ENCODE assay signal across 14 cellular contexts in the genomic region with DNA sequence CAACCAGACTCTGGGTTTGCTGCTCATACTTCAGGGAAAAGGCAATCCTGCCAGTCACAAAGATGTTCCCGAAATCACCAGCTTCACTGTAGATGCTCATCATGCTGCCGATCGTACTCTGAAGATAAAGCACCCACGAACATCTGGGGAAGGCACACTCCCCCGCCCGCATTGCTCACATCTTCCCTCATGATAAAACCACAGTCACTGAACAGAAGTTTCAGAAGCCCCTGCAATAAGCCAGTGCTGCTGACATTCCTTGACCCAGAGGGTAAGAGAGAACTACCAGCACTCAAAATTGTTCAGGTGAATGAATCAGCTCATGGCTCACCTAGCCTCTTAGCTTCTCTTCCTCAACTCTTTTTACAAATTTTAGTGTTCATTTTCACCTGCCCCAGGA. TPM values are rescaled to one million over a fixed set of nuclear protein-coding genes. Genes with fewer than 3 reads are reported as not detected.
DNase-seq lines count a peak whose midpoint lies in the region; ATAC-seq and TF ChIP-seq lines count a peak whose summit lies in the region.
"Had no signal": no experiment of that assay in that cellular context is flagged by ENCODE, and none has a peak within 500 bp of the region (broad histone marks: within the 10 kb centered on the region; RNA-seq: fewer than 3 reads in every experiment).

No MANE protein-coding gene starts in this region.

- whole genome bisulfite sequencing in testis, 2 donors, result 76% methylated on average over 6 of the region's 6 CpGs; no CpG with 5 or more reads in 1 of the 2 donors

- peak overlapping the region; percentile 58 for H3K27ac Mint-ChIP-seq in activated T-cell treated with anti-CD3 and anti-CD28 coated beads, Interleukin-2, amount 50 U/mL, for 24 hours
- no peak overlapping the region for H3K27ac Mint-ChIP-seq in mesothelial cell of epicardium
- no peak overlapping the region for H3K27ac Mint-ChIP-seq in CD4-positive, alpha-beta T cell
- H3K27ac Mint-ChIP-seq: WTC11 had no signal

- CTCF ChIA-PET in CD4-positive, alpha-beta T cell (lab: Charles Lee), result interaction anchor here (1.9 kb wide), 1 partner anchor 82 kb away, joined by 5 read pairs; no protein-coding TSS in a partner anchor

- TF ChIP-seq CTCF in GM12865 (IDR thresholded peaks at IDR 0.05; ENCODE audit: insufficient read depth, low read depth, low read length, missing control alignments) (no peak), mesothelial cell of epicardium (IDR thresholded peaks at IDR 0.05; ENCODE audit: unreplicated experiment) (no peak), testis (IDR thresholded peaks at IDR 0.05) (no peak)
- TF ChIP-seq CTCF in CD4-positive, alpha-beta T cell (IDR thresholded peaks at IDR 0.05), result no peak

- H3K27me3 ChIP-seq in CD4-positive, alpha-beta T cell (ENCODE audit: control insufficient read depth, insufficient read depth, low read length), result no peaks in the 10 kb centered on the region
- H3K27me3 ChIP-seq in testis, result no peaks in the 10 kb centered on the region
- H3K27me3 ChIP-seq: tibial artery had no signal

- TF ChIP-seq POLR2A in testis (IDR thresholded peaks at IDR 0.05), result no peak

- intact Hi-C loops in CD4-positive, alpha-beta T cell (cut with DNase I, micrococcal nuclease), result loop anchor here (2.0 to 10.0 kb wide), 3 partner anchors 518 to 600 kb away; no protein-coding TSS in a partner anchor
- intact Hi-C loops in testis (cut with DNase I; ENCODE audit: low total_unique reads), result loop anchor here (5.0 kb wide), 1 partner anchor 80 kb away; no protein-coding TSS in a partner anchor

- DNase-seq in GM12865 (ENCODE audit: low read depth) (peak; percentile 13), mesothelial cell of epicardium (ENCODE audit: low spot score in 2 of 2, unreplicated experiment in 2 of 2) (no peak), islet precursor cell (no peak), testis (no peak)
- no peak for DNase-seq in activated T-cell treated with anti-CD3 and anti-CD28 coated beads, Interleukin-2, amount 50 U/mL, for 24 hours
- no peak for DNase-seq in CD4-positive, alpha-beta T cell
- DNase-seq: kidney glomerular epithelial cell, NCI-H1417 treated with DMSO at 0.1 percent for 48 hours, tibial artery had no signal

- POLR2A ChIA-PET in CD4-positive, alpha-beta T cell (lab: Charles Lee), result no interaction called here

- no peaks in the 10 kb centered on the region for H3K4me1 ChIP-seq in testis
- H3K4me1 ChIP-seq: tibial artery had no signal

- H3K36me3 Mint-ChIP-seq in activated T-cell treated with anti-CD3 and anti-CD28 coated beads, Interleukin-2, amount 50 U/mL, for 24 hours (ENCODE audit: low read depth), result no peaks in the 10 kb centered on the region
- H3K36me3 Mint-ChIP-seq in mesothelial cell of epicardium, result no peaks in the 10 kb centered on the region
- H3K36me3 Mint-ChIP-seq in CD4-positive, alpha-beta T cell (ENCODE audit: low read depth), result no peaks in the 10 kb centered on the region
- H3K36me3 Mint-ChIP-seq: WTC11 had no signal

- no peak overlapping the region for H3K4me3 Mint-ChIP-seq in activated T-cell treated with anti-CD3 and anti-CD28 coated beads, Interleukin-2, amount 50 U/mL, for 24 hours
- H3K4me3 Mint-ChIP-seq in mesothelial cell of epicardium, result no peak overlapping the region
- no peak overlapping the region for H3K4me3 Mint-ChIP-seq in CD4-positive, alpha-beta T cell
- H3K4me3 Mint-ChIP-seq: WTC11 had no signal

- ATAC-seq in GM19397 (IDR thresholded peaks at IDR 0.05; ENCODE audit: unreplicated experiment) (peak; percentile 42), HG03039 (IDR thresholded peaks at IDR 0.05; ENCODE audit: unreplicated experiment) (peak; percentile 30)
- no peak for ATAC-seq in CD4-positive, alpha-beta T cell (ENCODE audit: poor library complexity)
- ATAC-seq: WTC11 had no signal

- H3K27ac ChIP-seq in CD4-positive, alpha-beta T cell (ENCODE audit: low read depth, low read length), result no peak overlapping the region
- H3K27ac ChIP-seq in testis, result no peak overlapping the region
- H3K27ac ChIP-seq: epithelial cell of prostate, HL-60, tibial artery had no signal

- H3K4me3 ChIP-seq in GM12865 (ENCODE audit: low read depth, low read length) (no peak overlapping the region), testis (no peak overlapping the region)
- H3K4me3 ChIP-seq: tibial artery had no signal

- no peaks in the 10 kb centered on the region for H3K9me3 ChIP-seq in CD4-positive, alpha-beta T cell (ENCODE audit: control insufficient read depth, low read length)
- no peaks in the 10 kb centered on the region for H3K9me3 ChIP-seq in testis
- H3K9me3 ChIP-seq: tibial artery had no signal

- no peaks in the 10 kb centered on the region for H3K9me3 Mint-ChIP-seq in activated T-cell treated with anti-CD3 and anti-CD28 coated beads, Interleukin-2, amount 50 U/mL, for 24 hours
- peaks cover 15% of the 10 kb centered on the region for H3K9me3 Mint-ChIP-seq in mesothelial cell of epicardium
- H3K9me3 Mint-ChIP-seq in CD4-positive, alpha-beta T cell, result no peaks in the 10 kb centered on the region
- H3K9me3 Mint-ChIP-seq: WTC11 had no signal

- peaks cover 47% of the 10 kb centered on the region for H3K27me3 Mint-ChIP-seq in activated T-cell treated with anti-CD3 and anti-CD28 coated beads, Interleukin-2, amount 50 U/mL, for 24 hours
- no peaks in the 10 kb centered on the region for H3K27me3 Mint-ChIP-seq in mesothelial cell of epicardium (ENCODE audit: low read depth)
- peaks cover 6% of the 10 kb centered on the region for H3K27me3 Mint-ChIP-seq in CD4-positive, alpha-beta T cell

- H3K4me1 Mint-ChIP-seq in activated T-cell treated with anti-CD3 and anti-CD28 coated beads, Interleukin-2, amount 50 U/mL, for 24 hours (ENCODE audit: low read depth), result peaks cover 22% of the 10 kb centered on the region
- no peaks in the 10 kb centered on the region for H3K4me1 Mint-ChIP-seq in mesothelial cell of epicardium
- H3K4me1 Mint-ChIP-seq in CD4-positive, alpha-beta T cell (ENCODE audit: low read depth), result no peaks in the 10 kb centered on the region
- H3K4me1 Mint-ChIP-seq: WTC11 had no signal

- no peaks in the 10 kb centered on the region for H3K36me3 ChIP-seq in testis (ENCODE audit: low read depth, missing control alignments)

RNA-seq across cellular contexts. Expression of gene SRPX2, which starts 43.1 kb away (rescaled TPM):
- total RNA-seq in mesothelial cell of epicardium, result 13.7 to 16.2 TPM (median 15.1 TPM) in 3 replicates
- total RNA-seq in CD4-positive, alpha-beta T cell, result not detected
- total RNA-seq in testis, result 1 to 10 TPM; 1.4 to 5.0 TPM
- 8.3 TPM for polyA plus RNA-seq in testis (ENCODE audit: insufficient read depth, low read depth, low replicate concordance)

RNA-seq across cellular contexts. Expression of gene SYTL4, which starts 44.8 kb away (rescaled TPM):
- 1.2 TPM in 3 replicates for total RNA-seq in mesothelial cell of epicardium
- total RNA-seq in CD4-positive, alpha-beta T cell, result not detected
- 10 to 100 TPM; 51.4 to 64.7 TPM for total RNA-seq in testis
- 26.3 TPM for polyA plus RNA-seq in testis (ENCODE audit: insufficient read depth, low read depth, low replicate concordance)

RNA-seq across cellular contexts. Expression of gene TSPAN6, which starts 50.5 kb away (rescaled TPM):
- total RNA-seq in mesothelial cell of epicardium (92.8 to 99.0 TPM (median 93.2 TPM) in 3 replicates), testis (100 to 1,000 TPM in 1 of 2 donors, 10 to 100 TPM in 1; 47.3 to 133 TPM)
- 1 to 10 TPM; 1.1 to 1.9 TPM for total RNA-seq in CD4-positive, alpha-beta T cell
- polyA plus RNA-seq in testis (ENCODE audit: insufficient read depth, low read depth, low replicate concordance), result 77.3 TPM

Comparison
In these comparisons a context has a peak if more than half of its experiments do, and no peak if none do; other contexts are left out.
1. RNA of gene SYTL4, which starts 44.8 kb away (total RNA-seq): 51.4 to 64.7 TPM in testis; 1.2 TPM in mesothelial cell of epicardium and not detected in CD4-positive, alpha-beta T cell; every median in the first group is over 10 times any median in the second.
2. RNA of gene TSPAN6, which starts 50.5 kb away (total RNA-seq): 47.3 to 133 TPM in testis and 92.8 to 99.0 TPM in mesothelial cell of epicardium; 1.1 to 1.9 TPM in CD4-positive, alpha-beta T cell; every median in the first group is over 10 times any median in the second.